In genomic region chr7:33062023-33062781, GRCh38 we compare ENCODE assay signal across 8 cellular contexts. TPM values are rescaled to one million over a fixed set of nuclear protein-coding genes. Genes with fewer than 3 reads are reported as not detected.
DNase-seq lines count a peak whose midpoint lies in the region; ATAC-seq and TF ChIP-seq lines count a peak whose summit lies in the region.

TSS of gene NT5C3A (minus strand) at chr7:33062776. CDS start at chr7:33062705, 71 bp downstream.

- peak; percentile 49 for ATAC-seq in GM21723 (IDR thresholded peaks at IDR 0.05; ENCODE audit: unreplicated experiment)

- H3K4me3 ChIP-seq in GM08714 (ENCODE audit: low read length): peak within 1 kb of the TSS; percentile 100
- peak within 1 kb of the TSS; percentile 86 for H3K4me3 ChIP-seq in Jurkat, Clone E6-1 (ENCODE audit: low read length)
- peak within 1 kb of the TSS; percentile 86 for H3K4me3 ChIP-seq in lower leg skin (ENCODE audit: low read depth, poor library complexity, severe bottlenecking)

- TF ChIP-seq CTCF in lower leg skin (IDR thresholded peaks at IDR 0.05): no peak

- TF ChIP-seq POLR2A in lower leg skin (IDR thresholded peaks at IDR 0.05): peak in 1 of 2 donors; percentile 30

- intact Hi-C loops in lower leg skin (cut with DNase I; ENCODE audit: low total_unique reads): no loop called here

- 0 to 1% methylated on average over 25 to 38 of the region's 66 CpGs for WGBS in lower leg skin, 2 donors

- no peak for DNase-seq in Jurkat, Clone E6-1 (ENCODE audit: low read depth, low spot score)
- DNase-seq in T-helper 9 cell (peak; percentile 13), dermis microvascular lymphatic vessel endothelial cell (ENCODE audit: low read depth in 2 of 2) (peak in 1 of 2 donors; percentile 44), lower leg skin (ENCODE audit: low spot score in 2 of 2) (peak in 1 of 2 donors; percentile 20), DMS79 treated with DMSO at 0.1 percent for 48 hours (lab: John Stamatoyannopoulos, UW) (no peak)
- DNase-seq in stimulated activated CD4-positive, alpha-beta T cell treated with anti-CD3 and anti-CD28 coated beads, TNF-alpha, amount 100 ng/mL, for 24 hours (ENCODE audit: low read depth in 3 of 3): peak in 2 of 3 experiments; percentile 10 to 34

RNA-seq across cellular contexts. Expression of gene NT5C3A, which starts in this region (rescaled TPM):
- 20.4 TPM for polyA plus RNA-seq in Jurkat, Clone E6-1 (2012; ENCODE audit: insufficient read depth, insufficient read length)
- total RNA-seq in dermis microvascular lymphatic vessel endothelial cell (17.8 and 18.2 TPM in 2 replicates), lower leg skin (10 to 100 TPM; 30.6 to 44.6 (median 38.9) TPM)

Comparison
In these comparisons a context has a peak if more than half of its experiments do, and no peak if none do; other contexts are left out.
1. DNase-seq: peak in T-helper 9 cell (single experiment) and stimulated activated CD4-positive, alpha-beta T cell treated with anti-CD3 and anti-CD28 coated beads, TNF-alpha, amount 100 ng/mL, for 24 hours (2 of 3); none in Jurkat, Clone E6-1 (single experiment) and DMS79 treated with DMSO at 0.1 percent for 48 hours (single experiment).
2. Peak in every context shown above with its lines, with median percentiles within 50 percentile points of each other: H3K4me3 ChIP-seq.